ENCODE assay signal across 27 cellular contexts in genomic region chr1:62358974-62359373, GRCh38. TPM values are rescaled to one million over a fixed set of nuclear protein-coding genes. Genes with fewer than 3 reads are reported as not detected.
DNase-seq lines count a peak whose midpoint lies in the region; TF ChIP-seq lines count a peak whose summit lies in the region.
"Had no signal": no experiment of that assay in that cellular context is flagged by ENCODE, and none has a peak within 500 bp of the region (broad histone marks: within the 10 kb centered on the region; RNA-seq: fewer than 3 reads in every experiment).

No MANE protein-coding gene starts in this region.

- in situ Hi-C loops in SK-MEL-5 (cut with HindIII; ENCODE audit: low pct_unique_long_range_greater_than_20kb, low sequenced_read_pairs): no loop called here

- DNase-seq in NCI-H1436 (lab: John Stamatoyannopoulos, UW): peak; percentile 40
- no peak for DNase-seq in NCI-H1436 treated with DMSO at 0.1 percent for 48 hours (lab: John Stamatoyannopoulos, UW)
- peak; percentile 78 for DNase-seq in NCI-H2107 treated with DMSO at 0.1 percent for 48 hours (lab: John Stamatoyannopoulos, UW; ENCODE audit: unreplicated experiment)
- peak; percentile 12 for DNase-seq in SK-MEL-5 (ENCODE audit: low read depth, low spot score)
- DNase-seq in activated CD4-positive, alpha-beta T cell treated with anti-CD3 and anti-CD28 coated beads, Interleukin-2, amount 50 U/mL, for 4 hours: no peak
- no peak for DNase-seq in PC-9
- DNase-seq in activated CD8-positive, alpha-beta memory T cell treated with anti-CD3 and anti-CD28 coated beads, Interleukin-2, amount 50 U/mL, for 4 hours: no peak
- DNase-seq: activated CD8-positive, alpha-beta T cell treated with anti-CD3 and anti-CD28 coated beads, Interleukin-2, amount 10 ng/mL, durations not matched to agents 7 days and 5 days; activated naive CD4-positive, alpha-beta T cell; activated T-cell treated with anti-CD3 and anti-CD28 coated beads, Interleukin-2, amount 50 U/mL, for 24 hours; amygdala; BE2C; caudate nucleus; DMS 273 treated with DMSO at 0.1 percent for 48 hours; foreskin fibroblast; GM23248; immature natural killer cell; NCI-H1048; NCI-H446 treated with DMSO at 0.1 percent for 48 hours; nucleus accumbens; stimulated activated CD4-positive, alpha-beta T cell treated with anti-CD3 and anti-CD28 coated beads, Interleukin-12 subunit alpha, Interleukin-12 subunit beta, amount 100 ng/mL, for 4 hours; stimulated activated CD8-positive, alpha-beta memory T cell treated with anti-CD3 and anti-CD28 coated beads, Interleukin-4, amount 100 ng/mL, for 48 hours; SW 1271; uterus had no signal

- CTCF ChIA-PET in PC-9 (lab: Charles Lee): interaction anchor here (1.0 kb wide), 1 partner anchor 46 kb away, joined by 3 read pairs; no protein-coding TSS in a partner anchor

- H3K4me1 ChIP-seq in thymus (ENCODE audit: control insufficient read depth, insufficient read depth, low read length) (peaks cover 12% of the 10 kb centered on the region), PC-9 (replicated peaks; ENCODE audit: insufficient read depth) (peaks cover 6% of the 10 kb centered on the region; the same call in 1 of the 2 replicates)
- H3K4me1 ChIP-seq: BE2C, uterus had no signal

- 42% methylated on average over 6 of the region's 6 CpGs for WGBS in thymus

- H3K27ac ChIP-seq in thymus (ENCODE audit: low read depth) (peak overlapping the region; percentile 88), PC-9 (no peak overlapping the region)
- H3K27ac ChIP-seq: epithelial cell of prostate, GM23248, uterus had no signal

- H4K20me1 ChIP-seq in PC-9 (ENCODE audit: insufficient read depth): no peaks in the 10 kb centered on the region

- H3K36me3 ChIP-seq in thymus (ENCODE audit: control insufficient read depth, insufficient read depth) (no peaks in the 10 kb centered on the region), PC-9 (ENCODE audit: low read depth) (no peaks in the 10 kb centered on the region)
- H3K36me3 ChIP-seq: BE2C, uterus had no signal

- no peak overlapping the region for H3K4me2 ChIP-seq in PC-9

- TF ChIP-seq CTCF in PC-9 (conservative IDR thresholded peaks at IDR 0.05): no peak

- no peak overlapping the region for H3K4me3 ChIP-seq in thymus (ENCODE audit: low read length)
- H3K4me3 ChIP-seq in PC-9: no peak overlapping the region
- H3K4me3 ChIP-seq: GM12878, GM23248, uterus had no signal

- H3K9me2 ChIP-seq in PC-9 (ENCODE audit: insufficient read depth): no peaks in the 10 kb centered on the region

- H2AFZ ChIP-seq in PC-9: no peak overlapping the region
- H2AFZ ChIP-seq: GM23248 had no signal

- intact Hi-C loops in PC-9 (cut with micrococcal nuclease; ENCODE audit: unreplicated experiment): no loop called here

- POLR2A ChIA-PET in PC-9 (lab: Charles Lee; ENCODE audit: unreplicated experiment): interaction anchor here (0.7 kb wide), 1 partner anchor 464 kb away, joined by 4 read pairs; no protein-coding TSS in a partner anchor

- H3F3A ChIP-seq in PC-9 (ENCODE audit: insufficient read depth, low read depth): peaks cover 10% of the 10 kb centered on the region; the same call in 1 of the 2 replicates

- no peaks in the 10 kb centered on the region for H3K27me3 ChIP-seq in thymus (ENCODE audit: control insufficient read depth, insufficient read depth)
- no peaks in the 10 kb centered on the region for H3K27me3 ChIP-seq in PC-9 (ENCODE audit: insufficient read depth, low read depth)
- H3K27me3 ChIP-seq: BE2C, uterus had no signal

- no TSS peak for BruUV-seq in PC-9 (replicated peaks; lab: Mats Ljungman, UMichigan)

- H3K9me3 ChIP-seq in thymus (ENCODE audit: control insufficient read depth): no peaks in the 10 kb centered on the region
- no peaks in the 10 kb centered on the region for H3K9me3 ChIP-seq in PC-9 (ENCODE audit: insufficient read depth, low read depth)
- H3K9me3 ChIP-seq: BE2C, uterus had no signal

- H3K79me2 ChIP-seq in PC-9 (ENCODE audit: low read depth): no peaks in the 10 kb centered on the region

RNA-seq across cellular contexts. Expression of gene KANK4, which starts 39.7 kb away (rescaled TPM):
- total RNA-seq in SK-MEL-5 (2014; rRNA removed; shearing (Covaris generic)): not detected in 2 replicates
- polyA plus RNA-seq in SK-MEL-5 (2015; cell fraction: cytosol; rRNA removed): not detected in 2 replicates
- not detected in 2 replicates for polyA plus RNA-seq in SK-MEL-5 (2015; cell fraction: nucleus; rRNA removed)
- polyA plus RNA-seq in thymus: 0.21 TPM
- 1.7 and 2.0 TPM in 2 replicates for total RNA-seq in PC-9 (2021)
- total RNA-seq: activated CD8-positive, alpha-beta T cell treated with anti-CD3 and anti-CD28 coated beads, Interleukin-2, amount 10 ng/mL, durations not matched to agents 7 days and 5 days; GM12878 had no signal
- polyA plus RNA-seq: GM12878, immature natural killer cell had no signal

Comparison
In these comparisons a context has a peak if more than half of its experiments do, and no peak if none do; other contexts are left out.
1. DNase-seq: peak in NCI-H1436 (single experiment), NCI-H2107 treated with DMSO at 0.1 percent for 48 hours (single experiment) and SK-MEL-5 (single experiment); none in NCI-H1436 treated with DMSO at 0.1 percent for 48 hours (single experiment), activated CD4-positive, alpha-beta T cell treated with anti-CD3 and anti-CD28 coated beads, Interleukin-2, amount 50 U/mL, for 4 hours (0 of 2), PC-9 (0 of 2) and activated CD8-positive, alpha-beta memory T cell treated with anti-CD3 and anti-CD28 coated beads, Interleukin-2, amount 50 U/mL, for 4 hours (single experiment).